1 cellular context compared by ENCODE assay signal in the genomic region with DNA sequence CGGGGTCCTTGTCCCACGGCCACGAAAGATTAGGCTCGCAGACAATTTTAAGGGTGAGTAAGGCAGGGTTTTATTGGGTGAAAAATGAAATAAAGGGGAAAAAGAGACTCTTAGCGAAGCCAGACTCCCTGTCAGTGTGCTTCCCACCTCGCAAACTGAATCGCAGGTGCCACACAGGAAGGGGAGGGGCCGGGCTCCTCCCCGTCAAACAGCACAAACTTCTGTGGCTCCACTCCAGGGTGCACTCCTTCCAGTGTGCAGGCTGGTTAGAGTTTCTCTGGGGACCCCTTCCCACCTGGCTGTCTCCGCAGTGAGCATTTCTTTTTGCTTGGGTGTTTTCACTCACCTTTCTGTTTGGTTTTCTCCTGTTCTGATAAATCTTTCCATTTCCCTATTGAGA.
A peak's percentile ranks its signal among the peaks of the same experiment; 100 is the strongest.
TF ChIP-seq lines count a peak whose summit lies in the region.

No MANE protein-coding gene starts in this region.

TF ChIP-seq in K562, 482 proteins besides CTCF, POLR2A, EP300 and RAD21:
- 0 out of 2 replicates have a peak, but pooled peaks have one; percentile 2 for TF ChIP-seq ATF7 (IDR thresholded peaks at IDR 0.05)
- no peak for TF ChIP-seq NR0B1 (IDR thresholded peaks at IDR 0.05; ENCODE audit: partially characterized antibody)
